In the genomic region with DNA sequence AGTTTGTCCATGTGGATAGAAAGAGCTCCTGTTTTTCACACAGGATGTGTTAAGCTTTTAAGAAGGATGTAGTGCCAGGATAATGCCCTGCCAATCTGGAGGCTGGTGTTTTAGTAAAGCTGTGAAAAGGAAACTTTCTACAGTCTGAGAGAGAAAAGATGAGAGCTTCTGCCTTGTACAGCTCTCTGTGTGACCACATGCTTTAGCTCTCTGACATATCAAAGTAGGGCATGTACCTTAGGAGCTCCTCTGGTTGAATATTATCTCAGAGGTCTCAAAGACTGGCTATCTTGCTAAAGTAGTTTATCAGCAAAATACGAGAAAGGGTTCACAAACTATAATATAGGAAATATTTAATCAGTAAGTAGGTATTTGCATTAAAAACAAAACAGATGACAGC, we compare ENCODE assay signal across 25 cellular contexts.
"Had no signal": no experiment of that assay in that cellular context is flagged by ENCODE, and none has a peak within 500 bp of the region (broad histone marks: within the 10 kb centered on the region; RNA-seq: fewer than 3 reads in every experiment).

No MANE protein-coding gene starts in this region.

- H3K9me3 ChIP-seq: breast epithelium, esophagus muscularis mucosa, mucosa of descending colon, sigmoid colon, uterus had no signal

- H3K4me3 ChIP-seq: breast epithelium, coronary artery, esophagus muscularis mucosa, mucosa of descending colon, sigmoid colon, uterus had no signal

- H3K27ac ChIP-seq: breast epithelium, coronary artery, esophagus muscularis mucosa, parathyroid adenoma, sigmoid colon, uterus had no signal

- H3K4me1 ChIP-seq: breast epithelium, parathyroid adenoma had no signal

- H2AFZ ChIP-seq: parathyroid adenoma had no signal

- H3K27me3 ChIP-seq: breast epithelium, esophagus muscularis mucosa, sigmoid colon, uterus had no signal

- H3K36me3 ChIP-seq: breast epithelium, esophagus muscularis mucosa, sigmoid colon, uterus had no signal

- H3K9ac ChIP-seq: parathyroid adenoma had no signal

- ATAC-seq: activated T-cell treated with anti-CD3 and anti-CD28 coated beads, Interleukin-2, amount 50 U/mL, for 72 hours; left cardiac atrium; mucosa of descending colon; stimulated activated naive B cell treated with anti-CD40 and anti-IgM and Interleukin-4, amounts not matched to agents 10 μg/mL and 1 μg/mL and 100 μg/mL, for 72 hours had no signal

- DNase-seq: activated CD4-positive, alpha-beta memory T cell treated with anti-CD3 and anti-CD28 coated beads, Interleukin-2, amount 10 ng/mL, durations not matched to agents 7 days and 5 days; activated CD4-positive, alpha-beta T cell treated with anti-CD3 and anti-CD28 coated beads, Interleukin-2, amount 10 ng/mL, durations not matched to agents 24 days and 14 days; activated CD4-positive, CD25-positive, alpha-beta regulatory T cell; activated effector memory CD4-positive, alpha-beta T cell treated with Interleukin-2 at 50 U/mL for 16 hours; activated naive CD4-positive, alpha-beta T cell treated with anti-CD3 and anti-CD28 coated beads for 36 hours; activated naive CD8-positive, alpha-beta T cell treated with anti-CD3 and anti-CD28 coated beads, Interleukin-2, amount 10 ng/mL, durations not matched to agents 7 days and 5 days; activated T-cell treated with anti-CD3 and anti-CD28 coated beads, Interleukin-2, amount 50 U/mL, for 72 hours; amniotic stem cell; cerebellar nuclear complex; glutamatergic neuron; left cardiac atrium; mucosa of descending colon; nephron progenitor cell; nucleus accumbens; sigmoid colon; stimulated activated CD4-positive, alpha-beta T cell treated with anti-CD3 and anti-CD28 coated beads, Interleukin-2, amount 100 ng/mL, for 48 hours; stimulated activated CD8-positive, alpha-beta memory T cell treated with anti-CD3 and anti-CD28 coated beads, Interleukin-4, amount 100 ng/mL, for 48 hours; stimulated activated naive B cell treated with anti-CD40 and anti-IgM and Interleukin-4, amounts not matched to agents 10 μg/mL and 1 μg/mL and 100 μg/mL, for 72 hours; T1000; trophoblast cell; uterus had no signal
